11 cellular contexts compared by ENCODE assay signal in the genomic region with DNA sequence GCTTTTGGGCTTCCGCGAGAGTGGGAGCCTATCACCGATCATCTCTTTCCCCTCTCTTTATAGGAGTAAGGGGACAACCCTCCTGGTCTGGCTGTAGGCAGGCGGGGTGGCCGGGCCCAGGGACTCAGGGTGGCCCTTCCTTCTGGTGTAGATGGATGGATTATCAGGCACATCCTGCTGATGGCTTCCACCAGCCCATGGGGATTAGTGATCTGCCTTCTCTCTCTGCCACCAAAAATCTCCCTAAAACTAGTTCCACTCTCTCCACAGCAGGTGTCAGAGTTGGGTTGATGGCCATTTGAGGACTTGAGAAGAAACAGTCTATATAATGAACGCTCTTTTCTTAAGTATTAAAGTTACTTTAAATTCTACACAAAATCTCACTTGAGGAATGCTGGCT. TPM values are rescaled to one million over a fixed set of nuclear protein-coding genes. Genes with fewer than 3 reads are reported as not detected.
A peak's percentile ranks its signal among the peaks of the same experiment; 100 is the strongest.
DNase-seq lines count a peak whose midpoint lies in the region; ATAC-seq and TF ChIP-seq lines count a peak whose summit lies in the region.
"Had no signal": no experiment of that assay in that cellular context is flagged by ENCODE, and none has a peak within 500 bp of the region (broad histone marks: within the 10 kb centered on the region; RNA-seq: fewer than 3 reads in every experiment).

No MANE protein-coding gene starts in this region.

- H3K4me1 Mint-ChIP-seq in activated CD8-positive, alpha-beta T cell treated with anti-CD3 and anti-CD28 coated beads, Interleukin-2, amount 10 ng/mL, durations not matched to agents 7 days and 5 days (ENCODE audit: low read depth) = peaks cover 90% of the 10 kb centered on the region
- H3K4me1 Mint-ChIP-seq in natural killer cell = peaks cover 68 to 74% of the 10 kb centered on the region in 2 donors

- POLR2A ChIA-PET in activated CD8-positive, alpha-beta T cell treated with anti-CD3 and anti-CD28 coated beads, Interleukin-2, amount 10 ng/mL, durations not matched to agents 7 days and 5 days (lab: Charles Lee) = interaction anchor here (1.2 to 2.3 kb wide), 5 partner anchors 11 to 35 kb away, joined by 3 to 8 read pairs (median 4); no protein-coding TSS in a partner anchor

- intact Hi-C loops in natural killer cell (cut with micrococcal nuclease) = no loop called here
- intact Hi-C loops in esophagus squamous epithelium (cut with DNase I) = no loop called here

- peak overlapping the region; percentile 40 for H3K4me3 Mint-ChIP-seq in activated CD8-positive, alpha-beta T cell treated with anti-CD3 and anti-CD28 coated beads, Interleukin-2, amount 10 ng/mL, durations not matched to agents 7 days and 5 days
- H3K4me3 Mint-ChIP-seq in natural killer cell = no peak overlapping the region

- H3K36me3 Mint-ChIP-seq in activated CD8-positive, alpha-beta T cell treated with anti-CD3 and anti-CD28 coated beads, Interleukin-2, amount 10 ng/mL, durations not matched to agents 7 days and 5 days (ENCODE audit: low read depth) = peaks cover 45% of the 10 kb centered on the region
- no peaks in the 10 kb centered on the region for H3K36me3 Mint-ChIP-seq in natural killer cell

- in situ Hi-C loops in ACHN (cut with HindIII; ENCODE audit: low pct_ligation_motif_present, low pct_unique_long_range_greater_than_20kb, low sequenced_read_pairs) = no loop called here

- peak overlapping the region; percentile 72 for H3K27ac Mint-ChIP-seq in activated CD8-positive, alpha-beta T cell treated with anti-CD3 and anti-CD28 coated beads, Interleukin-2, amount 10 ng/mL, durations not matched to agents 7 days and 5 days
- peak overlapping the region; percentile 30 to 57 for H3K27ac Mint-ChIP-seq in natural killer cell

- no peaks in the 10 kb centered on the region for H3K9me3 Mint-ChIP-seq in activated CD8-positive, alpha-beta T cell treated with anti-CD3 and anti-CD28 coated beads, Interleukin-2, amount 10 ng/mL, durations not matched to agents 7 days and 5 days (ENCODE audit: insufficient read depth)
- no peaks in the 10 kb centered on the region for H3K9me3 Mint-ChIP-seq in natural killer cell

- no peak for TF ChIP-seq POLR2A in esophagus squamous epithelium (IDR thresholded peaks at IDR 0.05)

- peaks cover 0 to 44% (median 0%) of the 10 kb centered on the region in 3 donors for H3K36me3 ChIP-seq in esophagus squamous epithelium
- H3K36me3 ChIP-seq: thoracic aorta had no signal

- peak; percentile 59 for DNase-seq in activated CD8-positive, alpha-beta memory T cell treated with anti-CD3 and anti-CD28 coated beads for 24 hours
- no peak for DNase-seq in activated CD8-positive, alpha-beta memory T cell treated with anti-CD3 and anti-CD28 coated beads, Interleukin-2, amount 50 U/mL, for 48 hours
- DNase-seq in HL-60 (ENCODE audit: low read depth in 1 of 2, low spot score in 1 of 2) (peak in 1 of 2 experiments; percentile 50), natural killer cell (no peak), esophagus squamous epithelium (lab: John Stamatoyannopoulos, UW) (no peak), ACHN (no peak), AG08396 (ENCODE audit: low spot score) (no peak)
- DNase-seq in activated CD8-positive, alpha-beta T cell treated with anti-CD3 and anti-CD28 coated beads, Interleukin-2, amount 10 ng/mL, durations not matched to agents 7 days and 5 days = no peak
- DNase-seq: midbrain had no signal

- TF ChIP-seq CTCF in HL-60 (IDR thresholded peaks at IDR 0.05; ENCODE audit: insufficient read depth, low read length) (peak; percentile 27), natural killer cell (IDR thresholded peaks at IDR 0.05) (no peak), esophagus squamous epithelium (IDR thresholded peaks at IDR 0.05) (peak in 1 of 6 experiments; percentile 12)

- CTCF ChIA-PET in activated CD8-positive, alpha-beta T cell treated with anti-CD3 and anti-CD28 coated beads, Interleukin-2, amount 10 ng/mL, durations not matched to agents 7 days and 5 days (lab: Charles Lee) = interaction anchor here (0.7 to 2.8 kb wide), 15 partner anchors 8 to 313 kb away, joined by 3 to 21 read pairs (median 5); no protein-coding TSS in a partner anchor

- peak overlapping the region; percentile 59 for H3K27ac ChIP-seq in HL-60 (replicated peaks)
- H3K27ac ChIP-seq in esophagus squamous epithelium = no peak overlapping the region
- H3K27ac ChIP-seq: KMS-11, thoracic aorta had no signal

- peaks cover 8 to 87% (median 25%) of the 10 kb centered on the region in 3 donors for H3K4me1 ChIP-seq in esophagus squamous epithelium

- no peak overlapping the region for H3K4me3 ChIP-seq in HL-60 (replicated peaks; ENCODE audit: insufficient read depth, low read length)
- no peak overlapping the region for H3K4me3 ChIP-seq in esophagus squamous epithelium
- H3K4me3 ChIP-seq: thoracic aorta had no signal

- H3K27me3 Mint-ChIP-seq in activated CD8-positive, alpha-beta T cell treated with anti-CD3 and anti-CD28 coated beads, Interleukin-2, amount 10 ng/mL, durations not matched to agents 7 days and 5 days (ENCODE audit: low read depth) = no peaks in the 10 kb centered on the region
- no peaks in the 10 kb centered on the region for H3K27me3 Mint-ChIP-seq in natural killer cell (ENCODE audit: low read depth in 2 of 2)

- H3K27me3 ChIP-seq in HL-60 (ENCODE audit: insufficient read depth, poor library complexity, severe bottlenecking) (no peaks in the 10 kb centered on the region), esophagus squamous epithelium (no peaks in the 10 kb centered on the region)

- ATAC-seq in activated CD8-positive, alpha-beta T cell treated with anti-CD3 and anti-CD28 coated beads, Interleukin-2, amount 10 ng/mL, durations not matched to agents 7 days and 5 days = no peak
- peak in 1 of 3 donors; percentile 46 for ATAC-seq in natural killer cell

- no peaks in the 10 kb centered on the region for H3K9me3 ChIP-seq in esophagus squamous epithelium
- H3K9me3 ChIP-seq: thoracic aorta had no signal

- 74 to 90% methylated on average over 3 to 6 of the region's 6 CpGs for WGBS in esophagus squamous epithelium, 2 donors

RNA-seq across cellular contexts. Expression of gene NCK2, which starts 37.4 kb away (rescaled TPM):
- total RNA-seq in activated CD8-positive, alpha-beta T cell treated with anti-CD3 and anti-CD28 coated beads, Interleukin-2, amount 10 ng/mL, durations not matched to agents 7 days and 5 days = 10 to 100 TPM; 60.7 to 61.3 TPM
- total RNA-seq in natural killer cell (10 to 100 TPM; 34.1 to 50.8 (median 43.0) TPM), esophagus squamous epithelium (10 to 100 TPM; 55.4 to 90.5 (median 62.5) TPM)
